15 cellular contexts compared by ENCODE assay signal in genomic region chr14:65349100-65349499, GRCh38.
DNase-seq lines count a peak whose midpoint lies in the region; ATAC-seq and TF ChIP-seq lines count a peak whose summit lies in the region.
"Had no signal": no experiment of that assay in that cellular context is flagged by ENCODE, and none has a peak within 500 bp of the region (broad histone marks: within the 10 kb centered on the region; RNA-seq: fewer than 3 reads in every experiment).

No MANE protein-coding gene starts in this region.

- H2BK120ac ChIP-seq in IMR-90 (ENCODE audit: low read depth, low read length) = no peak overlapping the region

- H4K20me1 ChIP-seq in IMR-90 (ENCODE audit: insufficient read depth, low read length) = no peaks in the 10 kb centered on the region

- no peak overlapping the region for H3K4ac ChIP-seq in IMR-90 (ENCODE audit: low read depth, low read length)

- dilution Hi-C loops in IMR-90 (cut with HindIII; ENCODE audit: low sequenced_read_pairs, unreplicated experiment) = no loop called here

- H3K27me3 ChIP-seq in IMR-90 (ENCODE audit: control insufficient read depth, insufficient read depth, low read length) (no peaks in the 10 kb centered on the region), Peyer's patch (no peaks in the 10 kb centered on the region)

- intact Hi-C loops in IMR-90 (cut with micrococcal nuclease) = no loop called here

- H2BK5ac ChIP-seq in IMR-90 (ENCODE audit: low read depth, low read length, poor library complexity, severe bottlenecking) = no peak overlapping the region

- H4K91ac ChIP-seq in IMR-90 (ENCODE audit: insufficient read depth, low read depth, low read length) = no peak overlapping the region

- no peak overlapping the region for H2BK20ac ChIP-seq in IMR-90 (ENCODE audit: low read depth, low read length)

- H3K27ac ChIP-seq in IMR-90 (ENCODE audit: insufficient read depth, low read length) (no peak overlapping the region), Peyer's patch (no peak overlapping the region)

- no peaks in the 10 kb centered on the region for H3K79me1 ChIP-seq in IMR-90 (ENCODE audit: low read depth in 1 of 2, low read length in 2 of 2)

- H4K5ac ChIP-seq in IMR-90 (ENCODE audit: low read depth, low read length) = no peak overlapping the region

- BruUV-seq in IMR-90 (replicated peaks; lab: Mats Ljungman, UMichigan) = no TSS peak

- POLR2A ChIA-PET in IMR-90 (lab: Charles Lee; ENCODE audit: unreplicated experiment) = no interaction called here

- no peak for TF ChIP-seq RAD21 in IMR-90 (IDR thresholded peaks at IDR 0.05; ENCODE audit: low read length)

- TF ChIP-seq CTCF in IMR-90 (conservative IDR thresholded peaks at IDR 0.05; ENCODE audit: low read depth, low read length) (no peak), fibroblast of mammary gland (conservative IDR thresholded peaks at IDR 0.05; ENCODE audit: control insufficient read depth, insufficient read depth, low read depth, low read length) (no peak), Peyer's patch (IDR thresholded peaks at IDR 0.05) (no peak)

- no peak overlapping the region for H2AK9ac ChIP-seq in IMR-90 (replicated peaks; ENCODE audit: low read depth, low read length, poor library complexity)

- ATAC-seq in IMR-90 (ENCODE audit: low read depth) = no peak
- ATAC-seq in GM21825 (IDR thresholded peaks at IDR 0.05; ENCODE audit: unreplicated experiment) = no peak
- ATAC-seq in HG03342 (IDR thresholded peaks at IDR 0.05; ENCODE audit: unreplicated experiment) = no peak

- in situ Hi-C loops in IMR-90 (cut with MboI; ENCODE audit: low sequenced_read_pairs) = no loop called here

- H3K4me1 ChIP-seq in IMR-90 (ENCODE audit: control insufficient read depth, insufficient read depth, low read length) (peaks cover 7% of the 10 kb centered on the region), Peyer's patch (peaks cover 0 to 3% (median 1%) of the 10 kb centered on the region in 4 donors)

- no peak overlapping the region for H3K9ac ChIP-seq in IMR-90 (ENCODE audit: low read depth, low read length)

- DNase-seq in EH (ENCODE audit: low read depth) (peak; percentile 10), IMR-90 (no peak), fibroblast of mammary gland (ENCODE audit: low read depth) (peak; percentile 59), renal cortical epithelial cell (ENCODE audit: low read depth) (peak; percentile 70), Peyer's patch (no peak), foreskin melanocyte (no peak)
- DNase-seq: HFFc6, Kasumi-1, NCI-H1417, NCI-H187 treated with DMSO at 0.1 percent for 48 hours, NCI-H2171, NCI-H446, NCI-H69 had no signal

- no peak overlapping the region; the same call in 1 of the 2 replicates for H2AK5ac ChIP-seq in IMR-90 (ENCODE audit: low read depth, low read length)

- H3K4me2 ChIP-seq in IMR-90 (ENCODE audit: low read depth, low read length) = no peak overlapping the region

- no peak overlapping the region for H3K14ac ChIP-seq in IMR-90 (replicated peaks; ENCODE audit: low read depth, low read length)

- H3K18ac ChIP-seq in IMR-90 (ENCODE audit: low read depth, low read length) = no peak overlapping the region

- no peaks in the 10 kb centered on the region for H3K36me3 ChIP-seq in IMR-90 (ENCODE audit: control insufficient read depth, insufficient read depth, low read length)
- H3K36me3 ChIP-seq in Peyer's patch = no peaks in the 10 kb centered on the region

- no peak overlapping the region for H2AFZ ChIP-seq in IMR-90 (replicated peaks; ENCODE audit: low read length, poor library complexity)

- TF ChIP-seq POLR2A in IMR-90 (IDR thresholded peaks at IDR 0.05; ENCODE audit: low read depth, low read length) = no peak
- no peak for TF ChIP-seq POLR2A in Peyer's patch (IDR thresholded peaks at IDR 0.05)

- H4K8ac ChIP-seq in IMR-90 (ENCODE audit: low read depth in 2 of 2, low read length in 2 of 2) = no peak overlapping the region

- H3K23ac ChIP-seq in IMR-90 (ENCODE audit: low read depth, low read length) = no peak overlapping the region

- H3K4me3 ChIP-seq in IMR-90 (ENCODE audit: insufficient read depth, low read depth, low read length) = no peak overlapping the region
- no peak overlapping the region for H3K4me3 ChIP-seq in fibroblast of mammary gland (ENCODE audit: control insufficient read depth, low read depth, low read length)
- no peak overlapping the region for H3K4me3 ChIP-seq in Peyer's patch

- no peak overlapping the region for H2BK15ac ChIP-seq in IMR-90 (ENCODE audit: low read depth, low read length)

- CTCF ChIA-PET in IMR-90 (lab: Yijun Ruan, JAX) = no interaction called here

- H3K9me1 ChIP-seq in IMR-90 (ENCODE audit: insufficient read depth, low read length) = no peaks in the 10 kb centered on the region; the same call in none of the 2 replicates

- 100% methylated on average over 1 of the region's 4 CpGs; no CpG with 5 or more reads in 1 of the 2 experiments for WGBS in IMR-90 (ENCODE audit: extremely low coverage in 2 of 2, insufficient read length in 1 of 2), 2 experiments

- H3K56ac ChIP-seq in IMR-90 (ENCODE audit: extremely low read depth, insufficient read depth, low read length) = no peak overlapping the region

- no peaks in the 10 kb centered on the region for H3K9me3 ChIP-seq in IMR-90 (ENCODE audit: control insufficient read depth, insufficient read depth, low read length)
- H3K9me3 ChIP-seq in Peyer's patch = no peaks in the 10 kb centered on the region

TF ChIP-seq in IMR-90, 13 proteins besides CTCF, POLR2A, EP300 and RAD21:
- TF ChIP-seq USF2 (IDR thresholded peaks at IDR 0.05; ENCODE audit: low read depth, low read length) (no peak), CEBPB (IDR thresholded peaks at IDR 0.05; ENCODE audit: low read depth, low read length) (peak; percentile 68), FOS (IDR thresholded peaks at IDR 0.05; ENCODE audit: low read depth, low read length) (no peak)

Comparison
In these comparisons a context has a peak if more than half of its experiments do, and no peak if none do; other contexts are left out.
1. DNase-seq: peak in EH (single experiment), fibroblast of mammary gland (single experiment) and renal cortical epithelial cell (single experiment); none in IMR-90 (single experiment), Peyer's patch (0 of 3) and foreskin melanocyte (single experiment).